Comparison of ENCODE assay signal across 10 cellular contexts in the genomic region with DNA sequence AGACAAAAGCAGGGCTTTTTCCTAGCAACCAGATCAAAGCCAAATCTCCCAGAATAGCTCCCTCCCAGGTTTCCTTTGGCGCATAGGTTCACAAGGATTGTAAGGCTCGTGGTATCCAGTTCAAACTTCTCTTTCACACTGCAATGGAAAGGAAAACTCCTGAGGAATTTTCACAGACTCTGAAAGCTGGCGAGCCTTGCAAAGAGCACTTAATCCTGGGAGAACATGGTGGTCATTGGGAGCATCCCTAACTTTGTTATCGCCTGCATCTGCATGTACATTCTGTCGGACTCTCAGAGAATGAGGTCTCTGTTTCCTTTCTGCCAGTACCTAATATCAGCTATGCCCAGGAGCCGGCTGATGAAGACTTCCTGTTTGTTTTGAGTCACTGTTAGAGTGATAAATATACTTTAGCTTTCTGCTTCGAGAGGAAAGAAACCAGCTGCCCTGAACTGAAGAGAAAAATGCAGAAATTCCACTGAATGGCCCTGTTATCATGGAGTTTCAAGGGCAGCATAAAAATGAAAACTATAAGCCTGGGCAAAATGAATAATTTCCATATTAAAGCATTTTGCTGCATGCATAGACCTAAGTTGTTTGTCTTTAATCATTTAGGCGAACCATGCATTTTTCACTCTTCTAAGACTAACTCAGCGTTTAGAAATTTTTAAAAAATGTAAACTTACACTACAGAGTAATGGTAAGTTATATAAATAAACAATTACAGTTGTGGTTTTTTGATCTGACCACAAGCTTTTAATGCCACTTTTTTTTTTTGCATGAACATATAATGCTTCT.
DNase-seq lines count a peak whose midpoint lies in the region; ATAC-seq, FAIRE-seq and TF ChIP-seq lines count a peak whose summit lies in the region.
"Had no signal": no experiment of that assay in that cellular context is flagged by ENCODE, and none has a peak within 500 bp of the region (broad histone marks: within the 10 kb centered on the region; RNA-seq: fewer than 3 reads in every experiment).

No MANE protein-coding gene starts in this region.

- TF ChIP-seq CTCF in DOHH2 (IDR thresholded peaks at IDR 0.05; ENCODE audit: low read depth, low read length, poor library complexity, severe bottlenecking) = no peak
- TF ChIP-seq CTCF in activated B cell treated with CpG ODN at 0.5 μM for 24 hours (IDR thresholded peaks at IDR 0.05) = no peak
- no peak for TF ChIP-seq CTCF in right lobe of liver (IDR thresholded peaks at IDR 0.05)

- H3K27me3 ChIP-seq in DOHH2 (ENCODE audit: control insufficient read depth, low read length) (no peaks in the 10 kb centered on the region), right lobe of liver (no peaks in the 10 kb centered on the region)
- H3K27me3 ChIP-seq: upper lobe of left lung had no signal

- ATAC-seq in GM21528 (IDR thresholded peaks at IDR 0.05; ENCODE audit: low FRiP score, unreplicated experiment) (peak; percentile 81), activated B cell treated with CpG ODN at 0.5 μM for 24 hours (ENCODE audit: low read depth) (peak; percentile 81), right lobe of liver (peak; percentile 45 to 64 (median 60))

- peak overlapping the region; percentile 27 for H3K27ac Mint-ChIP-seq in activated B cell treated with CpG ODN at 0.5 μM for 24 hours

- DNase-seq in HTR-8/SVneo (ENCODE audit: insufficient read length, low spot score) = peak; percentile 13
- no peak for DNase-seq in activated B cell treated with CpG ODN at 0.5 μM for 24 hours
- DNase-seq in right lobe of liver = no peak
- no peak for DNase-seq in effector CD8-positive, alpha-beta T cell (lab: John Stamatoyannopoulos, UW)
- no peak for DNase-seq in NCI-H2171 (lab: John Stamatoyannopoulos, UW)
- DNase-seq in SKM-1 treated with dmso at 0.1 percent for 144 hours (lab: John Stamatoyannopoulos, UW; ENCODE audit: unreplicated experiment) = no peak

- 15% methylated on average over 9 of the region's 9 CpGs for WGBS in right lobe of liver (ENCODE audit: insufficient coverage, low coverage, low lambda C conversion rate, missing lambda C conversion rate)

- no peak for FAIRE-seq in HTR-8/SVneo (lab: Jason Lieb, UNC)

- TF ChIP-seq POLR2A in right lobe of liver (IDR thresholded peaks at IDR 0.05) = no peak

- H3K27me3 Mint-ChIP-seq in activated B cell treated with CpG ODN at 0.5 μM for 24 hours = no peaks in the 10 kb centered on the region

- peak overlapping the region; percentile 56 for H3K4me3 Mint-ChIP-seq in activated B cell treated with CpG ODN at 0.5 μM for 24 hours

- CTCF ChIA-PET in activated B cell treated with CpG ODN at 0.5 μM for 24 hours (lab: Charles Lee) = no interaction called here

- H3K4me1 Mint-ChIP-seq in activated B cell treated with CpG ODN at 0.5 μM for 24 hours = peaks cover 35% of the 10 kb centered on the region

- no peaks in the 10 kb centered on the region for H3K36me3 Mint-ChIP-seq in activated B cell treated with CpG ODN at 0.5 μM for 24 hours (ENCODE audit: low read depth)

- POLR2A ChIA-PET in activated B cell treated with CpG ODN at 0.5 μM for 24 hours (lab: Charles Lee) = interaction anchor here (0.6 to 1.7 kb wide), 4 partner anchors 9 to 78 kb away, joined by 3 to 11 read pairs (median 5); no protein-coding TSS in a partner anchor

- peaks cover 9% of the 10 kb centered on the region for H3K9me3 ChIP-seq in DOHH2 (ENCODE audit: control insufficient read depth, insufficient read depth, low read length)
- no peaks in the 10 kb centered on the region for H3K9me3 ChIP-seq in right lobe of liver
- H3K9me3 ChIP-seq: upper lobe of left lung had no signal

- peak overlapping the region; percentile 96 for H3K4me2 ChIP-seq in DOHH2 (ENCODE audit: low read length)

- no peaks in the 10 kb centered on the region for H3K79me2 ChIP-seq in DOHH2 (ENCODE audit: control insufficient read depth, low read length)

- H3K4me1 ChIP-seq in DOHH2 (ENCODE audit: control insufficient read depth, low read length) (peaks cover 33% of the 10 kb centered on the region), right lobe of liver (no peaks in the 10 kb centered on the region)

- no peaks in the 10 kb centered on the region for H3K9me2 ChIP-seq in DOHH2 (replicated peaks; ENCODE audit: control insufficient read depth, low read length)

- no peaks in the 10 kb centered on the region for H4K20me1 ChIP-seq in DOHH2 (ENCODE audit: control insufficient read depth, insufficient read depth, low read depth, low read length)

- H3K4me3 ChIP-seq in DOHH2 (ENCODE audit: low read length) (peak overlapping the region; percentile 72), right lobe of liver (no peak overlapping the region)
- H3K4me3 ChIP-seq: upper lobe of left lung had no signal

- H3F3A ChIP-seq in DOHH2 (ENCODE audit: control insufficient read depth, insufficient read depth) = no peaks in the 10 kb centered on the region

- intact Hi-C loops in activated B cell treated with CpG ODN at 0.5 μM for 24 hours (cut with micrococcal nuclease) = loop anchor here (1.0 to 2.0 kb wide), 2 partner anchors 8 to 15 kb away; no protein-coding TSS in a partner anchor
- intact Hi-C loops in right lobe of liver (cut with DNase I) = no loop called here

- H3K36me3 ChIP-seq in DOHH2 (ENCODE audit: control insufficient read depth, low read length) (no peaks in the 10 kb centered on the region), right lobe of liver (no peaks in the 10 kb centered on the region)
- H3K36me3 ChIP-seq: upper lobe of left lung had no signal

- H3K9me3 Mint-ChIP-seq in activated B cell treated with CpG ODN at 0.5 μM for 24 hours = no peaks in the 10 kb centered on the region

- H3K27ac ChIP-seq in DOHH2 (ENCODE audit: low read depth, low read length) (peak overlapping the region; percentile 23; the same call in 1 of the 2 replicates), right lobe of liver (no peak overlapping the region)
- H3K27ac ChIP-seq: epithelial cell of prostate had no signal
